Comparison of ENCODE assay signal across 2 cellular contexts in genomic region chr21:16695074-16695473, GRCh38.
TF ChIP-seq lines count a peak whose summit lies in the region.

No MANE protein-coding gene starts in this region.

TF ChIP-seq in A549, 52 proteins besides CTCF, POLR2A, EP300 and RAD21 (continued from another document):
- TF ChIP-seq ZFP36 (IDR thresholded peaks at IDR 0.05; ENCODE audit: borderline replicate concordance, partially characterized antibody) = peak; percentile 62
TF ChIP-seq in A549: peak in this region for 1.

TF ChIP-seq in HEK293, 187 proteins besides CTCF, POLR2A, EP300 and RAD21 (continued from another document):
- TF ChIP-seq TRIM28 (IDR thresholded peaks at IDR 0.05; ENCODE audit: borderline replicate concordance, low read length) (peak; percentile 80; the same call in 1 of the 2 replicates), ZNF10 (tag by site-specific recombination; IDR thresholded peaks at IDR 0.05) (no peak), GFI1B (tag by site-specific recombination; IDR thresholded peaks at IDR 0.05) (no peak), SETDB1 (IDR thresholded peaks at IDR 0.05; ENCODE audit: insufficient read length, low read length) (peak; percentile 48), ZNF610 (tag by site-specific recombination; IDR thresholded peaks at IDR 0.05; ENCODE audit: borderline replicate concordance) (no peak), ZIC2 (tag by site-specific recombination; IDR thresholded peaks at IDR 0.05) (no peak), ZBTB10 (tag by site-specific recombination; IDR thresholded peaks at IDR 0.05) (no peak), ZNF280C (tag by site-specific recombination; IDR thresholded peaks at IDR 0.05) (no peak), KLF10 (tag by site-specific recombination; IDR thresholded peaks at IDR 0.05) (no peak), ZBTB48 (tag by site-specific recombination; IDR thresholded peaks at IDR 0.05) (no peak), ZNF350 (tag by site-specific recombination; IDR thresholded peaks at IDR 0.05) (no peak), ZNF837 (tag by site-specific recombination; IDR thresholded peaks at IDR 0.05) (no peak), PRDM10 (tag by site-specific recombination; IDR thresholded peaks at IDR 0.05) (no peak), ZNF558 (tag by site-specific recombination; IDR thresholded peaks at IDR 0.05) (no peak), FEZF1 (tag by site-specific recombination; IDR thresholded peaks at IDR 0.05) (no peak)
